In the genomic region with DNA sequence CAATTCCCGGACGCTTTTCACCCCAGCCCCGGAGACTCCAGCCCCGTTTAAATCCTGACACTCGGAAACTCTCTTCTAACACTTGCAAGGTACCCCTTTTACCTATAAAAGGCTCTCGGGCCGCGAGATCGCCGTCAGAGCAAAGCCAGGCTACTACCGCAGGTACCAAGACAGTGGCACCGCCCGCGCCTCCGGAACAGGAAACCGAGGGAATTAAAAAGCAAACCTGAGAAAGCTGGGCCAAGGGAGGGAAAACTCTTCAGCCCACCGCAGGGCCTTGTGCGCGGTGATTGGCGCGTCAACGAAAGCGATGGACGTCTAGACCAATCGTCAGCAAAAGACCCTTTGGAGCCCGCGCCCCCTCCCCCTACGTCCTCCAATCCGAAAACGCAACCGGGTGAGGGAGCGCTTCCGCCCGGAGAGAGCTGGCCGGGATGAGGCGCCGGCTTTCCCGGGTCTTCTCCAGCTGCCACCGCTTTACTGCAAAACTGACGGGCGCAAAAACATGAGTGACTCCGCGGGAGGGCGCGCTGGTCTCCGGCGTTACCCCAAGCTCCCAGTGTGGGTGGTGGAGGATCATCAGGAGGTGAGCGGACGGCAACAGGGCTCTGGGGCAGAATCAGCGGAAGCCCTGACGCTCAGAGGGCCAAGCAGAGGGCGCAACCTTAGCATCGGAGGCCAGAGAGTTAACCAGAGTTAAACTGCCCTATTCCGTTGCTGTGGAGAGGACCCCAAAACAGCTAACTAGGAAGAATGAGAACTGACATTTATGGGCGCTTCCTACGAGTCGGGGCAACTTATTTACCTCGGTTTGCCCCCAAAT, we compare ENCODE assay signal across 8 cellular contexts. TPM values are rescaled to one million over a fixed set of nuclear protein-coding genes. Genes with fewer than 3 reads are reported as not detected.
DNase-seq lines count a peak whose midpoint lies in the region; ATAC-seq and TF ChIP-seq lines count a peak whose summit lies in the region.

A gene (plus strand): TSS at position 414 of the 823 bp plus-strand sequence. CDS start 92 bp downstream, at position 506.
A gene with protein sequence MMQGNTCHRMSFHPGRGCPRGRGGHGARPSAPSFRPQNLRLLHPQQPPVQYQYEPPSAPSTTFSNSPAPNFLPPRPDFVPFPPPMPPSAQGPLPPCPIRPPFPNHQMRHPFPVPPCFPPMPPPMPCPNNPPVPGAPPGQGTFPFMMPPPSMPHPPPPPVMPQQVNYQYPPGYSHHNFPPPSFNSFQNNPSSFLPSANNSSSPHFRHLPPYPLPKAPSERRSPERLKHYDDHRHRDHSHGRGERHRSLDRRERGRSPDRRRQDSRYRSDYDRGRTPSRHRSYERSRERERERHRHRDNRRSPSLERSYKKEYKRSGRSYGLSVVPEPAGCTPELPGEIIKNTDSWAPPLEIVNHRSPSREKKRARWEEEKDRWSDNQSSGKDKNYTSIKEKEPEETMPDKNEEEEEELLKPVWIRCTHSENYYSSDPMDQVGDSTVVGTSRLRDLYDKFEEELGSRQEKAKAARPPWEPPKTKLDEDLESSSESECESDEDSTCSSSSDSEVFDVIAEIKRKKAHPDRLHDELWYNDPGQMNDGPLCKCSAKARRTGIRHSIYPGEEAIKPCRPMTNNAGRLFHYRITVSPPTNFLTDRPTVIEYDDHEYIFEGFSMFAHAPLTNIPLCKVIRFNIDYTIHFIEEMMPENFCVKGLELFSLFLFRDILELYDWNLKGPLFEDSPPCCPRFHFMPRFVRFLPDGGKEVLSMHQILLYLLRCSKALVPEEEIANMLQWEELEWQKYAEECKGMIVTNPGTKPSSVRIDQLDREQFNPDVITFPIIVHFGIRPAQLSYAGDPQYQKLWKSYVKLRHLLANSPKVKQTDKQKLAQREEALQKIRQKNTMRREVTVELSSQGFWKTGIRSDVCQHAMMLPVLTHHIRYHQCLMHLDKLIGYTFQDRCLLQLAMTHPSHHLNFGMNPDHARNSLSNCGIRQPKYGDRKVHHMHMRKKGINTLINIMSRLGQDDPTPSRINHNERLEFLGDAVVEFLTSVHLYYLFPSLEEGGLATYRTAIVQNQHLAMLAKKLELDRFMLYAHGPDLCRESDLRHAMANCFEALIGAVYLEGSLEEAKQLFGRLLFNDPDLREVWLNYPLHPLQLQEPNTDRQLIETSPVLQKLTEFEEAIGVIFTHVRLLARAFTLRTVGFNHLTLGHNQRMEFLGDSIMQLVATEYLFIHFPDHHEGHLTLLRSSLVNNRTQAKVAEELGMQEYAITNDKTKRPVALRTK (N-terminal part only) (minus strand): TSS at position 206 of the 823 bp plus-strand sequence. CDS start 3,034 bp downstream, outside the sequence.

- no peaks in the 10 kb centered on the region for H3K9me3 ChIP-seq in prostate gland

- ATAC-seq in HG02884 (IDR thresholded peaks at IDR 0.05; ENCODE audit: unreplicated experiment) (peak; percentile 94), left ventricle myocardium superior (peak; percentile 99)

- peak within 1 kb of the TSS; percentile 82 for H3K27ac Mint-ChIP-seq in T-helper 1 cell treated with Interleukin-12 subunit alpha and Interleukin-12 subunit beta and Interleukin-4 antibody, amounts not matched to agents 30 μg/mL and 1 μg/mL, for 36 hours

- no peaks in the 10 kb centered on the region for H3K27me3 Mint-ChIP-seq in T-helper 1 cell treated with Interleukin-12 subunit alpha and Interleukin-12 subunit beta and Interleukin-4 antibody, amounts not matched to agents 30 μg/mL and 1 μg/mL, for 36 hours (ENCODE audit: low read depth)

- DNase-seq in GM13977 (ENCODE audit: low spot score) (peak; percentile 89), NCI-H1694 (lab: John Stamatoyannopoulos, UW) (peak; percentile 99), amygdala (lab: John Stamatoyannopoulos, UW) (peak; percentile 65 to 96 (median 91)), left ventricle myocardium superior (peak; percentile 96), prostate gland (ENCODE audit: low spot score) (peak; percentile 96)

- peak; percentile 49 for TF ChIP-seq POLR2A in prostate gland (IDR thresholded peaks at IDR 0.05)

- H3K9me3 Mint-ChIP-seq in T-helper 1 cell treated with Interleukin-12 subunit alpha and Interleukin-12 subunit beta and Interleukin-4 antibody, amounts not matched to agents 30 μg/mL and 1 μg/mL, for 36 hours: no peaks in the 10 kb centered on the region

- H3K4me3 ChIP-seq in prostate gland (peak within 1 kb of the TSS; percentile 70 to 79), urinary bladder (ENCODE audit: low read depth, low read length) (peak within 1 kb of the TSS; percentile 61)

- intact Hi-C loops in left ventricle myocardium superior (cut with micrococcal nuclease): no loop called here
- intact Hi-C loops in prostate gland (cut with DNase I): no loop called here

- peaks cover 42% of the 10 kb centered on the region for H3K36me3 Mint-ChIP-seq in T-helper 1 cell treated with Interleukin-12 subunit alpha and Interleukin-12 subunit beta and Interleukin-4 antibody, amounts not matched to agents 30 μg/mL and 1 μg/mL, for 36 hours (ENCODE audit: low read depth)

- H3K36me3 ChIP-seq in prostate gland (no peaks in the 10 kb centered on the region), urinary bladder (ENCODE audit: insufficient read depth) (no peaks in the 10 kb centered on the region)

- under 1% methylated on average over 54 of the region's 58 CpGs for WGBS in prostate gland
- WGBS in urinary bladder: under 1% methylated on average over 58 of the region's 58 CpGs

- TF ChIP-seq CTCF in GM13977 (IDR thresholded peaks at IDR 0.05; ENCODE audit: extremely low read depth, insufficient read depth, missing control alignments) (peak; percentile 10), prostate gland (IDR thresholded peaks at IDR 0.05) (peak in 1 of 4 experiments; percentile 3)

- H3K4me1 ChIP-seq in prostate gland (replicated peaks) (peaks cover 4% of the 10 kb centered on the region), urinary bladder (ENCODE audit: insufficient read depth) (no peaks in the 10 kb centered on the region)

- in situ Hi-C loops in GM13977 (cut with MboI; ENCODE audit: low pct_unique_long_range_greater_than_20kb, low sequenced_read_pairs, unreplicated experiment): no loop called here

- H3K4me3 Mint-ChIP-seq in T-helper 1 cell treated with Interleukin-12 subunit alpha and Interleukin-12 subunit beta and Interleukin-4 antibody, amounts not matched to agents 30 μg/mL and 1 μg/mL, for 36 hours: peak within 1 kb of the TSS; percentile 95

- peaks cover 42% of the 10 kb centered on the region for H3K4me1 Mint-ChIP-seq in T-helper 1 cell treated with Interleukin-12 subunit alpha and Interleukin-12 subunit beta and Interleukin-4 antibody, amounts not matched to agents 30 μg/mL and 1 μg/mL, for 36 hours (ENCODE audit: low read depth)

- no peaks in the 10 kb centered on the region for H3K27me3 ChIP-seq in prostate gland (replicated peaks; ENCODE audit: insufficient read depth)

- H3K27ac ChIP-seq in prostate gland (peak within 1 kb of the TSS; percentile 32 to 49), urinary bladder (ENCODE audit: low read depth) (peak within 1 kb of the TSS; percentile 38)

RNA-seq across cellular contexts. Expression of the first gene that starts in this region (rescaled TPM):
- total RNA-seq in left ventricle myocardium superior: 19.7 TPM
- 10 to 100 TPM; 10.6 to 18.8 TPM for total RNA-seq in prostate gland
- 22.8 TPM for total RNA-seq in urinary bladder
- 12.4 TPM for polyA plus RNA-seq in urinary bladder

RNA-seq across cellular contexts. Expression of the second gene that starts in this region (rescaled TPM):
- total RNA-seq in left ventricle myocardium superior (41.5 TPM), prostate gland (10 to 100 TPM; 27.6 to 45.7 TPM), urinary bladder (90.8 TPM)
- 24.8 TPM for polyA plus RNA-seq in urinary bladder

Comparison
In these comparisons a context has a peak if more than half of its experiments do, and no peak if none do; other contexts are left out.
1. Peak in every context shown above with its lines: DNase-seq, ATAC-seq, H3K4me3 ChIP-seq and H3K27ac ChIP-seq.